Comparison of ENCODE assay signal across 9 cellular contexts in the genomic region with DNA sequence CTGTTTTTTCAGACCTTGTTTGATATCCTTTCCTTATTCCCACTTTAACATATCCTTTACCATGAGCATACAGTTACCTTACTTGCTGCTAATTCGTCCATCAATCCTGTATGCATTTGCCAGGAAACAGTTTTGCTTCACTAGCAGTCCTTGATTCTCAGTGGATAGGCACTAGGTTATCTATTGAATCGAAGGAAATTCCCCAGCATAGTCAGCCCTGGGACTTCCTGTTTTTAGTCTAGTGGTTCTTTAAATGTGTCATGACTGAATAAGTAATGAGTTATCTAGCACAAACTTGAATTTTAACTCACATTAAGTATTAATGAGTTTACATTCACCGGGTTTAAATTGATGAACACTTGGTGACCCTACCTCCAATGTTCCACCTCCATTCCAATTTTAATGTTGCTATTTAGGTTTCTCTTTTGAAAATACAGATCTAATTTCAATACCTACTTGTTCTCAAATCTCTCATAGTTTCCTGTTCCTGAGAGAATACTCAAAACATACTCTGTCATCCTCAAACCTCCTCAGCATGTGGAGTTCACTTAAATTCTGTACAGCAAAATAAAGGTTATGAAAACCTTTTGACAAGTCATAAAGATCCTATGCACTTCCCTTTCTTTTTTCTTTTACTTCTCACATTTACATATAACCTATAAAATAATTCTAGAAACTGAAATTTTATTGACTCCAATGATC.
DNase-seq lines count a peak whose midpoint lies in the region; ATAC-seq, FAIRE-seq and TF ChIP-seq lines count a peak whose summit lies in the region.
"Had no signal": no experiment of that assay in that cellular context is flagged by ENCODE, and none has a peak within 500 bp of the region (broad histone marks: within the 10 kb centered on the region; RNA-seq: fewer than 3 reads in every experiment).

No MANE protein-coding gene starts in this region.

- intact Hi-C loops in activated B cell treated with CpG ODN at 0.5 μM for 24 hours (cut with micrococcal nuclease), result loop anchor here (5.0 kb wide), 1 partner anchor 1374 kb away; the partner anchor contains the start of gene TENM4
- intact Hi-C loops in naive thymus-derived CD4-positive, alpha-beta T cell (cut with micrococcal nuclease), result loop anchor here in 1 of 2 donors (10.0 kb wide), 1 partner anchor 61 kb away; no protein-coding TSS in a partner anchor

- CTCF ChIA-PET in activated B cell treated with CpG ODN at 0.5 μM for 24 hours (lab: Charles Lee), result no interaction called here
- CTCF ChIA-PET in naive thymus-derived CD4-positive, alpha-beta T cell (lab: Charles Lee), result no interaction called here

- peak overlapping the region; percentile 83 for H3K27ac Mint-ChIP-seq in activated B cell treated with CpG ODN at 0.5 μM for 24 hours
- H3K27ac Mint-ChIP-seq in naive thymus-derived CD4-positive, alpha-beta T cell, result no peak overlapping the region

- H3K9me3 ChIP-seq in naive thymus-derived CD4-positive, alpha-beta T cell (ENCODE audit: control insufficient read depth in 2 of 3, low read length in 3 of 3), result no peaks in the 10 kb centered on the region

- FAIRE-seq in GM12891 (lab: Jason Lieb, UNC), result peak; percentile 88

- peak overlapping the region; percentile 13 for H3K4me3 Mint-ChIP-seq in activated B cell treated with CpG ODN at 0.5 μM for 24 hours
- no peak overlapping the region for H3K4me3 Mint-ChIP-seq in naive thymus-derived CD4-positive, alpha-beta T cell

- H3K27me3 Mint-ChIP-seq in activated B cell treated with CpG ODN at 0.5 μM for 24 hours, result no peaks in the 10 kb centered on the region
- no peaks in the 10 kb centered on the region for H3K27me3 Mint-ChIP-seq in naive thymus-derived CD4-positive, alpha-beta T cell

- peaks cover 2% of the 10 kb centered on the region for H3K9me3 Mint-ChIP-seq in activated B cell treated with CpG ODN at 0.5 μM for 24 hours
- peaks cover 2 to 26% (median 4%) of the 10 kb centered on the region in 11 donors for H3K9me3 Mint-ChIP-seq in naive thymus-derived CD4-positive, alpha-beta T cell

- H3K4me1 ChIP-seq in naive thymus-derived CD4-positive, alpha-beta T cell (ENCODE audit: control insufficient read depth in 2 of 2, insufficient read depth in 2 of 2, low read length in 2 of 2), result no peaks in the 10 kb centered on the region

- DNase-seq in GM12891 (ENCODE audit: insufficient read length, low spot score) (no peak), activated B cell treated with CpG ODN at 0.5 μM for 24 hours (no peak), NCI-H2171 (lab: John Stamatoyannopoulos, UW) (no peak), NCI-H187 (lab: John Stamatoyannopoulos, UW) (no peak), activated gamma-delta T cell treated with Interleukin-2 at 50 U/mL for 16 hours (no peak)
- DNase-seq in naive thymus-derived CD4-positive, alpha-beta T cell, result no peak
- DNase-seq: right cardiac atrium had no signal

- POLR2A ChIA-PET in activated B cell treated with CpG ODN at 0.5 μM for 24 hours (lab: Charles Lee), result interaction anchor here (0.7 kb wide), 1 partner anchor 998 kb away, joined by 3 read pairs; no protein-coding TSS in a partner anchor
- POLR2A ChIA-PET in naive thymus-derived CD4-positive, alpha-beta T cell (lab: Charles Lee), result no interaction called here

- H3K36me3 ChIP-seq in naive thymus-derived CD4-positive, alpha-beta T cell (ENCODE audit: control insufficient read depth in 2 of 3, insufficient read depth in 3 of 3, low read length in 3 of 3), result no peaks in the 10 kb centered on the region

- TF ChIP-seq CTCF in activated B cell treated with CpG ODN at 0.5 μM for 24 hours (IDR thresholded peaks at IDR 0.05), result no peak

- H3K36me3 Mint-ChIP-seq in activated B cell treated with CpG ODN at 0.5 μM for 24 hours (ENCODE audit: low read depth), result no peaks in the 10 kb centered on the region
- no peaks in the 10 kb centered on the region for H3K36me3 Mint-ChIP-seq in naive thymus-derived CD4-positive, alpha-beta T cell

- H3K4me1 Mint-ChIP-seq in activated B cell treated with CpG ODN at 0.5 μM for 24 hours, result peaks cover 22% of the 10 kb centered on the region
- peaks cover 0 to 6% (median 0%) of the 10 kb centered on the region in 7 donors for H3K4me1 Mint-ChIP-seq in naive thymus-derived CD4-positive, alpha-beta T cell

- H3K27ac ChIP-seq in naive thymus-derived CD4-positive, alpha-beta T cell (ENCODE audit: low read depth, low read length), result no peak overlapping the region

- no peak overlapping the region for H3K4me3 ChIP-seq in naive thymus-derived CD4-positive, alpha-beta T cell (ENCODE audit: low read length)

- TF ChIP-seq POLR2A in GM12891 (IDR thresholded peaks at IDR 0.05; ENCODE audit: low read depth, low read length), result no peak

- H3K27me3 ChIP-seq in naive thymus-derived CD4-positive, alpha-beta T cell (ENCODE audit: control insufficient read depth in 2 of 2, insufficient read depth in 2 of 2, low read length in 2 of 2), result no peaks in the 10 kb centered on the region

- ATAC-seq in GM19468 (IDR thresholded peaks at IDR 0.05; ENCODE audit: extremely low read depth, unreplicated experiment) (peak; percentile 78), HG03108 (IDR thresholded peaks at IDR 0.05; ENCODE audit: unreplicated experiment) (peak; percentile 91), activated B cell treated with CpG ODN at 0.5 μM for 24 hours (ENCODE audit: low read depth) (peak; percentile 76)
- ATAC-seq in naive thymus-derived CD4-positive, alpha-beta T cell, result no peak
- ATAC-seq: right cardiac atrium had no signal

TF ChIP-seq in GM12891, 5 proteins besides CTCF, POLR2A, EP300 and RAD21:
- TF ChIP-seq TAF1 (IDR thresholded peaks at IDR 0.05; ENCODE audit: low read depth, low read length) (no peak), POU2F2 (IDR thresholded peaks at IDR 0.05; ENCODE audit: low read depth, low read length) (no peak), PAX5 (IDR thresholded peaks at IDR 0.05; ENCODE audit: insufficient read depth, low read length, severe bottlenecking) (no peak), SPI1 (IDR thresholded peaks at IDR 0.05; ENCODE audit: low read depth, low read length) (peak; percentile 97)
